Comparison of ENCODE assay signal across 24 cellular contexts in genomic region chr3:4163006-4163405, GRCh38.
"Had no signal": no experiment of that assay in that cellular context is flagged by ENCODE, and none has a peak within 500 bp of the region (broad histone marks: within the 10 kb centered on the region; RNA-seq: fewer than 3 reads in every experiment).

No MANE protein-coding gene starts in this region.

- H3K4me1 Mint-ChIP-seq: immature natural killer cell, mesothelial cell of epicardium, naive B cell, natural killer cell had no signal

- H3K27me3 Mint-ChIP-seq: progenitor cell of endocrine pancreas; stimulated activated naive B cell treated with anti-CD40 and anti-IgM and Interleukin-4, amounts not matched to agents 10 μg/mL and 1 μg/mL and 100 μg/mL, for 72 hours had no signal

- H3K36me3 Mint-ChIP-seq: mesothelial cell of epicardium, natural killer cell had no signal

- H3K4me3 Mint-ChIP-seq: immature natural killer cell; mesothelial cell of epicardium; naive B cell; natural killer cell; stimulated activated naive B cell treated with anti-CD40 and anti-IgM and Interleukin-4, amounts not matched to agents 10 μg/mL and 1 μg/mL and 100 μg/mL, for 72 hours had no signal

- DNase-seq: hypothalamus; immature natural killer cell; kidney; left colon; left ventricle myocardium inferior; mesendoderm; naive B cell; natural killer cell; occipital lobe; ovary; right cardiac atrium; stimulated activated CD4-positive, alpha-beta T cell treated with anti-CD3 and anti-CD28 coated beads, Interleukin-12 subunit alpha, Interleukin-12 subunit beta, amount 100 ng/mL, for 4 hours; stimulated activated CD4-positive, alpha-beta T cell treated with anti-CD3 and anti-CD28 coated beads, Interleukin-15, amount 100 ng/mL, for 24 hours; stimulated activated CD4-positive, alpha-beta T cell treated with anti-CD3 and anti-CD28 coated beads, Interleukin-2, amount 100 ng/mL, for 24 hours; stimulated activated CD4-positive, alpha-beta T cell treated with anti-CD3 and anti-CD28 coated beads, Interleukin-4, amount 100 ng/mL, for 1 hour; stimulated activated naive B cell treated with anti-CD40 and anti-IgM and Interleukin-4, amounts not matched to agents 10 μg/mL and 1 μg/mL and 100 μg/mL, for 72 hours; stimulated activated naive CD8-positive, alpha-beta T cell treated with anti-CD3 and anti-CD28 coated beads, Interleukin-15, Interleukin-2, amounts not matched to agents 100 U/mL and 50 U/mL, for 24 hours; stomach; testis; tibial artery; trophoblast cell; upper lobe of right lung had no signal

- H3K27ac Mint-ChIP-seq: immature natural killer cell; mesothelial cell of epicardium; natural killer cell; progenitor cell of endocrine pancreas; stimulated activated naive B cell treated with anti-CD40 and anti-IgM and Interleukin-4, amounts not matched to agents 10 μg/mL and 1 μg/mL and 100 μg/mL, for 72 hours had no signal
